In genomic region chr6:90477366-90477765, GRCh38 we compare ENCODE assay signal across 24 cellular contexts.
"Had no signal": no experiment of that assay in that cellular context is flagged by ENCODE, and none has a peak within 500 bp of the region (broad histone marks: within the 10 kb centered on the region; RNA-seq: fewer than 3 reads in every experiment).

No MANE protein-coding gene starts in this region.

- H3K9me3 ChIP-seq: gastrocnemius medialis, left lung, lower lobe of right lung, tibial nerve had no signal

- ATAC-seq: activated CD4-positive, CD25-positive, alpha-beta regulatory T cell treated with anti-CD3 and anti-CD28 coated beads, Interleukin-2, amount 50 U/mL, for 24 hours; activated naive CD4-positive, alpha-beta T cell treated with anti-CD3 and anti-CD28 coated beads, Interleukin-2, amount 50 U/mL, for 72 hours; gastrocnemius medialis; left lung; lower lobe of right lung; naive thymus-derived CD8-positive, alpha-beta T cell; right cardiac atrium had no signal

- H3K36me3 Mint-ChIP-seq: naive thymus-derived CD8-positive, alpha-beta T cell had no signal

- H3K27me3 Mint-ChIP-seq: naive thymus-derived CD8-positive, alpha-beta T cell had no signal

- H3K27ac ChIP-seq: brain microvascular endothelial cell, coronary artery, dorsolateral prefrontal cortex, gastrocnemius medialis, left lung, lower lobe of right lung, spleen, WERI-Rb-1 had no signal

- H3K27me3 ChIP-seq: brain microvascular endothelial cell, dorsolateral prefrontal cortex, gastrocnemius medialis, left lung, spleen, tibial nerve had no signal

- DNase-seq: activated CD4-positive, alpha-beta T cell treated with anti-CD3 and anti-CD28 coated beads, Interleukin-2, amount 50 U/mL, for 1 hour; activated CD8-positive, alpha-beta memory T cell treated with anti-CD3 and anti-CD28 coated beads for 24 hours; activated effector memory CD4-positive, alpha-beta T cell treated with Interleukin-2 at 50 U/mL for 16 hours; amniotic stem cell; brain microvascular endothelial cell; dorsolateral prefrontal cortex; effector memory CD4-positive, alpha-beta T cell; gastrocnemius medialis; glutamatergic neuron; left lung; lower lobe of right lung; mesenchymal stem cell; naive thymus-derived CD8-positive, alpha-beta T cell; posterior cingulate gyrus; right cardiac atrium; spleen; stimulated activated naive CD4-positive, alpha-beta T cell treated with Interleukin-2 at 50 U/mL for 16 hours; T1000; WERI-Rb-1 had no signal

- H3K36me3 ChIP-seq: brain microvascular endothelial cell, gastrocnemius medialis, left lung, lower lobe of right lung, spleen, tibial nerve, WERI-Rb-1 had no signal

- H3K4me3 Mint-ChIP-seq: naive thymus-derived CD8-positive, alpha-beta T cell; neural crest cell had no signal

- H3K9me3 Mint-ChIP-seq: naive thymus-derived CD8-positive, alpha-beta T cell; neural crest cell had no signal

- H3K4me3 ChIP-seq: coronary artery, dorsolateral prefrontal cortex, gastrocnemius medialis, left lung, lower lobe of right lung, spleen, tibial nerve had no signal
